Comparison of ENCODE assay signal across 10 cellular contexts in genomic region chr17:80774643-80775281, GRCh38.
DNase-seq lines count a peak whose midpoint lies in the region; ATAC-seq and TF ChIP-seq lines count a peak whose summit lies in the region.
"Had no signal": no experiment of that assay in that cellular context is flagged by ENCODE, and none has a peak within 500 bp of the region (broad histone marks: within the 10 kb centered on the region; RNA-seq: fewer than 3 reads in every experiment).

No MANE protein-coding gene starts in this region.

- no peak for TF ChIP-seq POLR2A in esophagus squamous epithelium (IDR thresholded peaks at IDR 0.05)
- TF ChIP-seq POLR2A in vagina (IDR thresholded peaks at IDR 0.05): no peak

- peak overlapping the region; percentile 66 for H3K4me3 Mint-ChIP-seq in activated naive CD4-positive, alpha-beta T cell treated with anti-CD3 and anti-CD28 coated beads for 36 hours

- peaks cover 83% of the 10 kb centered on the region for H3K36me3 ChIP-seq in OCI-LY1 (ENCODE audit: insufficient read depth, low read length)
- H3K36me3 ChIP-seq in esophagus squamous epithelium: peaks cover 0 to 59% (median 0%) of the 10 kb centered on the region in 3 donors
- H3K36me3 ChIP-seq in vagina: no peaks in the 10 kb centered on the region
- H3K36me3 ChIP-seq: thoracic aorta had no signal

- peaks cover 35% of the 10 kb centered on the region for H3K36me3 Mint-ChIP-seq in activated naive CD4-positive, alpha-beta T cell treated with anti-CD3 and anti-CD28 coated beads for 36 hours (ENCODE audit: low read depth)

- H3K9me2 ChIP-seq in OCI-LY1 (ENCODE audit: low read depth, low read length): no peaks in the 10 kb centered on the region

- TF ChIP-seq CTCF in OCI-LY1 (IDR thresholded peaks at IDR 0.05; ENCODE audit: low read length) (no peak), esophagus squamous epithelium (IDR thresholded peaks at IDR 0.05) (no peak), vagina (IDR thresholded peaks at IDR 0.05) (no peak)

- H3K9me3 ChIP-seq in OCI-LY1 (ENCODE audit: low read length): no peaks in the 10 kb centered on the region
- no peaks in the 10 kb centered on the region for H3K9me3 ChIP-seq in esophagus squamous epithelium
- no peaks in the 10 kb centered on the region for H3K9me3 ChIP-seq in vagina
- H3K9me3 ChIP-seq: thoracic aorta had no signal

- no peaks in the 10 kb centered on the region for H3K79me2 ChIP-seq in OCI-LY1 (ENCODE audit: insufficient read depth, low read length)

- WGBS in esophagus squamous epithelium, 2 donors: 76 to 81% methylated on average over 20 of the region's 21 CpGs

- H3K4me1 ChIP-seq in OCI-LY1 (ENCODE audit: insufficient read depth, low read length, severe bottlenecking) (peaks cover 96% of the 10 kb centered on the region), esophagus squamous epithelium (peaks cover 4 to 28% (median 4%) of the 10 kb centered on the region in 3 donors), vagina (peaks cover 6% of the 10 kb centered on the region)

- intact Hi-C loops in activated naive CD4-positive, alpha-beta T cell treated with anti-CD3 and anti-CD28 coated beads for 36 hours (cut with micrococcal nuclease): loop anchor here (1.0 to 2.0 kb wide), 2 partner anchors 9 to 16 kb away; no protein-coding TSS in a partner anchor
- intact Hi-C loops in esophagus squamous epithelium (cut with DNase I) (no loop called here), vagina (cut with DNase I) (no loop called here)

- no peaks in the 10 kb centered on the region for H4K20me1 ChIP-seq in OCI-LY1 (ENCODE audit: insufficient read depth, low read length)

- DNase-seq in activated naive CD4-positive, alpha-beta T cell treated with anti-CD3 and anti-CD28 coated beads for 36 hours: peak; percentile 80
- no peak for DNase-seq in activated naive CD4-positive, alpha-beta T cell (lab: John Stamatoyannopoulos, UW)
- DNase-seq in esophagus squamous epithelium (lab: John Stamatoyannopoulos, UW) (no peak), vagina (ENCODE audit: extremely low spot score in 2 of 2) (no peak), cortex of kidney (lab: John Stamatoyannopoulos, UW) (no peak)

- peak overlapping the region; percentile 32 for H3K4me3 ChIP-seq in OCI-LY1 (ENCODE audit: low read depth, low read length, poor library complexity, severe bottlenecking)
- H3K4me3 ChIP-seq in esophagus squamous epithelium: no peak overlapping the region
- H3K4me3 ChIP-seq in vagina: no peak overlapping the region
- H3K4me3 ChIP-seq: coronary artery, thoracic aorta had no signal

- no peaks in the 10 kb centered on the region for H3K27me3 Mint-ChIP-seq in activated naive CD4-positive, alpha-beta T cell treated with anti-CD3 and anti-CD28 coated beads for 36 hours (ENCODE audit: low read depth)

- H3K9ac ChIP-seq in OCI-LY1 (ENCODE audit: low read length): peak overlapping the region; percentile 45

- 0 out of 2 replicates have a peak, but pooled peaks cover 3% of the 10 kb centered on the region for H3F3A ChIP-seq in OCI-LY1 (ENCODE audit: insufficient read depth, low read length)

- CTCF ChIA-PET in activated naive CD4-positive, alpha-beta T cell treated with anti-CD3 and anti-CD28 coated beads for 36 hours (lab: Charles Lee): interaction anchor here (0.8 to 1.8 kb wide), 5 partner anchors 10 to 124 kb away, joined by 3 to 7 read pairs (median 3); no protein-coding TSS in a partner anchor

- H3K4me1 Mint-ChIP-seq in activated naive CD4-positive, alpha-beta T cell treated with anti-CD3 and anti-CD28 coated beads for 36 hours (ENCODE audit: low read depth): peaks cover 73% of the 10 kb centered on the region

- ATAC-seq in GM18511 (IDR thresholded peaks at IDR 0.05; ENCODE audit: unreplicated experiment) (no peak), HG02588 (IDR thresholded peaks at IDR 0.05; ENCODE audit: unreplicated experiment) (no peak)

- H3K27ac ChIP-seq in OCI-LY1 (ENCODE audit: low read depth, low read length, poor library complexity, severe bottlenecking) (peak overlapping the region; percentile 96), esophagus squamous epithelium (peak overlapping the region in 3 of 4 donors; percentile 70 to 76 (median 71)), vagina (peak overlapping the region; percentile 2)

- peaks cover 1% of the 10 kb centered on the region for H3K9me3 Mint-ChIP-seq in activated naive CD4-positive, alpha-beta T cell treated with anti-CD3 and anti-CD28 coated beads for 36 hours

- H3K27me3 ChIP-seq in OCI-LY1 (ENCODE audit: insufficient read depth, low read length): no peaks in the 10 kb centered on the region
- no peaks in the 10 kb centered on the region for H3K27me3 ChIP-seq in esophagus squamous epithelium
- no peaks in the 10 kb centered on the region for H3K27me3 ChIP-seq in vagina

- H3K4me2 ChIP-seq in OCI-LY1 (ENCODE audit: low read length): peak overlapping the region; percentile 48

- no peak overlapping the region for H2AFZ ChIP-seq in OCI-LY1 (ENCODE audit: low read length)

- H3K27ac Mint-ChIP-seq in activated naive CD4-positive, alpha-beta T cell treated with anti-CD3 and anti-CD28 coated beads for 36 hours: peak overlapping the region; percentile 89

Comparison
In these comparisons a context has a peak if more than half of its experiments do, and no peak if none do; other contexts are left out.
1. H3K27ac ChIP-seq: peak in every context shown above with its lines; median percentile 96 in OCI-LY1; 71 in esophagus squamous epithelium; 2 in vagina.